Comparison of ENCODE assay signal across 15 cellular contexts in the genomic region with DNA sequence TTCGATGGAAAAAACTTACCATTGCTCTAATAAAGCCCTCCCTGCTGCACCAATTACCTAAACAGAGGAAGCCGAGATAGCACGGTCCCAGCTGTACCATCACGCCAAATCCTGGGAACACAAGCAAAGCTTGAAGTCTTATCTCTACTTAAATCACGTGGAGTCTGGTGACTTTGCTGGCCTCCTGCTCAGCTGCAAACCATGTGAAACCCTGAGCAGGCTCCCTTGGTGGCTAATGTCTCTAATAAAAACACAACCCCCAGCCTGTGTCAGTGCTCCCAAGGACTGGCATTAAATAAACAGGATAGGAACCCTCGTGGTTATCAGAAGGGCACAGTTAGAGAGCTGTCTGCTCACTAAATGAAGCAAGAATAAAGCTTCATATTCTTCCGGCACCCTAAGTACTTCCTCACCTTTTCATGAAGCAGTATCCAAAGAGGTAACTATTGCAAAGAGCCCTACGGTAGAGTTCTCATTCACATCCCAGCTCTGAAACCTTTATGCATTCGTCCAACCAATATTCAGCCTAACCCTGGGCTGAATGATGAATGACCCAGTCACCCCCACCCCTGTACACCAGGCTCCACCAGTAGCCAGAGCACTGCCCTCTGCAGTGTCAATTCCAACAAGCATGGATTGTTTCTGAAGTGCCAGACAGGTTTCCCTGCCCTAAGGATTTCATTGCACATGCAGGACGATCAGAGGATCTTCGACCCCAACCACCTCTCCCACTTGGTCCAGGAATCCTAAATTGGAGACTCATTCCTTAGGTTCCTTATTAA.
A peak's percentile ranks its signal among the peaks of the same experiment; 100 is the strongest.
DNase-seq lines count a peak whose midpoint lies in the region; ATAC-seq and TF ChIP-seq lines count a peak whose summit lies in the region.
"Had no signal": no experiment of that assay in that cellular context is flagged by ENCODE, and none has a peak within 500 bp of the region (broad histone marks: within the 10 kb centered on the region; RNA-seq: fewer than 3 reads in every experiment).

No MANE protein-coding gene starts in this region.

- H3K27me3 ChIP-seq in gastroesophageal sphincter = no peaks in the 10 kb centered on the region
- H3K27me3 ChIP-seq: BE2C had no signal

- H3K9me3 Mint-ChIP-seq in IgD-negative memory B cell = peaks cover 0 to 2% (median 0%) of the 10 kb centered on the region in 3 donors
- no peaks in the 10 kb centered on the region for H3K9me3 Mint-ChIP-seq in chondrocyte (ENCODE audit: low read depth)

- intact Hi-C loops in lower leg skin (cut with DNase I; ENCODE audit: low total_unique reads) = no loop called here

- H3K4me1 Mint-ChIP-seq in IgD-negative memory B cell (no peaks in the 10 kb centered on the region), chondrocyte (ENCODE audit: low read depth) (no peaks in the 10 kb centered on the region)
- H3K4me1 Mint-ChIP-seq: CD4-positive, CD25-positive, alpha-beta regulatory T cell had no signal

- H3K4me1 ChIP-seq in gastroesophageal sphincter = peaks cover 0 to 39% (median 0%) of the 10 kb centered on the region in 3 donors
- H3K4me1 ChIP-seq: BE2C, Caco-2 had no signal

- H3K27me3 Mint-ChIP-seq in IgD-negative memory B cell (peaks cover 4% of the 10 kb centered on the region), chondrocyte (ENCODE audit: low read depth) (peaks cover 2% of the 10 kb centered on the region)

- H3K4me3 Mint-ChIP-seq in IgD-negative memory B cell (no peak overlapping the region), chondrocyte (ENCODE audit: unreplicated experiment) (no peak overlapping the region)
- H3K4me3 Mint-ChIP-seq: CD4-positive, CD25-positive, alpha-beta regulatory T cell had no signal

- H3K4me3 ChIP-seq in retinal pigment epithelial cell (ENCODE audit: low read length) (no peak overlapping the region), gastroesophageal sphincter (no peak overlapping the region), lower leg skin (ENCODE audit: low read depth, poor library complexity, severe bottlenecking) (no peak overlapping the region)
- H3K4me3 ChIP-seq: GM23248 had no signal

- WGBS in gastroesophageal sphincter (ENCODE audit: low coverage in 1 of 2), 2 donors = 47 to 70% methylated on average over 3 to 8 of the region's 11 CpGs
- WGBS in lower leg skin, 2 donors = 70 to 73% methylated on average over 11 of the region's 11 CpGs

- H3K36me3 ChIP-seq in gastroesophageal sphincter = no peaks in the 10 kb centered on the region
- H3K36me3 ChIP-seq: BE2C had no signal

- no peaks in the 10 kb centered on the region for H3K36me3 Mint-ChIP-seq in IgD-negative memory B cell
- no peaks in the 10 kb centered on the region for H3K36me3 Mint-ChIP-seq in chondrocyte (ENCODE audit: low read depth)
- H3K36me3 Mint-ChIP-seq: CD4-positive, CD25-positive, alpha-beta regulatory T cell had no signal

- no peak for TF ChIP-seq EP300 in gastroesophageal sphincter (IDR thresholded peaks at IDR 0.05)

- TF ChIP-seq POLR2A in gastroesophageal sphincter (IDR thresholded peaks at IDR 0.05) (no peak), lower leg skin (IDR thresholded peaks at IDR 0.05) (no peak)

- TF ChIP-seq CTCF in chondrocyte (IDR thresholded peaks at IDR 0.05) (no peak), retinal pigment epithelial cell (conservative IDR thresholded peaks at IDR 0.05; ENCODE audit: low read depth, low read length) (no peak), gastroesophageal sphincter (IDR thresholded peaks at IDR 0.05) (no peak), lower leg skin (IDR thresholded peaks at IDR 0.05) (no peak)

- H3K9me3 ChIP-seq in gastroesophageal sphincter = no peaks in the 10 kb centered on the region
- H3K9me3 ChIP-seq: BE2C, Caco-2 had no signal

- no peak overlapping the region for H3K27ac ChIP-seq in gastroesophageal sphincter
- H3K27ac ChIP-seq: GM23248 had no signal

- H3K27ac Mint-ChIP-seq in IgD-negative memory B cell = peak overlapping the region in 2 of 3 donors; percentile 19 to 48
- H3K27ac Mint-ChIP-seq in chondrocyte (ENCODE audit: unreplicated experiment) = peak overlapping the region; percentile 33
- H3K27ac Mint-ChIP-seq: CD4-positive, CD25-positive, alpha-beta regulatory T cell had no signal

- DNase-seq in SK-MEL-5 (ENCODE audit: low read depth, low spot score) = peak; percentile 80
- no peak for DNase-seq in chondrocyte (ENCODE audit: low spot score)
- DNase-seq in retinal pigment epithelial cell (ENCODE audit: low read depth) = peak; percentile 22
- DNase-seq in lower leg skin (ENCODE audit: low spot score in 2 of 2) = no peak
- DNase-seq: ACHN; BE2C; C1 segment of cervical spinal cord; Caco-2; CD4-positive, CD25-positive, alpha-beta regulatory T cell; GM23248; HCEC 1CT; IMR-90 had no signal

- in situ Hi-C loops in SK-MEL-5 (cut with HindIII; ENCODE audit: low pct_unique_long_range_greater_than_20kb, low sequenced_read_pairs) = no loop called here

- ATAC-seq in gastroesophageal sphincter = no peak
- no peak for ATAC-seq in HG03039 (IDR thresholded peaks at IDR 0.05; ENCODE audit: unreplicated experiment)

Comparison
In these comparisons a context has a peak if more than half of its experiments do, and no peak if none do; other contexts are left out.
1. DNase-seq: peak in SK-MEL-5 (single experiment) and retinal pigment epithelial cell (single experiment); none in chondrocyte (single experiment) and lower leg skin (0 of 2).